Comparison of ENCODE assay signal across 3 cellular contexts in the genomic region with DNA sequence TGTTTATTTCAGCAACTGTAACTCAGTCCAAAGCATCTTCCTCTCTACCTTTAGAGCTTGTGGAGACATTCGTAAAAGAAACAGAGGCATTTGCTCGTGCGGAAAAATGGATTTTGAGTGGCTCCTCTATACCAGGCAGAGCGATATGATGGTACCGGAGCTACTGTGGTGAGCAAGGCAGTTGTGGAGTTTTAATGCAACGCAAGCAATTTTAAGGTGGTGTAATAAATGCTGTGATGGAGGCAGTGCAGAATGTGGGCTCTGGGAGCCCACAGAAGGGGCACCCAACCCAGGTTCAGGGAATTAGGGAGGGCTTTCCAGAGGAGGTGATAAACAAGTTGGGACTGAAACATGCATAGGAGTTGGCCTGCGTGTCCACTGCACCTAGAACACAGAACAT.
TF ChIP-seq lines count a peak whose summit lies in the region.

No MANE protein-coding gene starts in this region.

TF ChIP-seq in HepG2, 621 proteins besides CTCF, POLR2A, EP300 and RAD21:
- TF ChIP-seq MAFF (IDR thresholded peaks at IDR 0.05; ENCODE audit: low read depth, low read length), result peak; percentile 34; the same call in 1 of the 2 replicates
- TF ChIP-seq SP2 (CRISPR knock-in tag; IDR thresholded peaks at IDR 0.05), result no peak
- no peak for TF ChIP-seq ZNF768 (CRISPR knock-in tag; IDR thresholded peaks at IDR 0.05)
- TF ChIP-seq MAFK (conservative IDR thresholded peaks at IDR 0.05 in 1 of 2, IDR thresholded peaks at IDR 0.05 in 1 of 2; ENCODE audit: low read length in 2 of 2), result peak; percentile 45 to 47; a peak in 3 of 4 replicates
- no peak for TF ChIP-seq ZNF766 (CRISPR knock-in tag; IDR thresholded peaks at IDR 0.05; ENCODE audit: borderline replicate concordance)
- TF ChIP-seq ZNF850 (CRISPR knock-in tag; conservative IDR thresholded peaks at IDR 0.05), result no peak
- TF ChIP-seq, protein P1, sequence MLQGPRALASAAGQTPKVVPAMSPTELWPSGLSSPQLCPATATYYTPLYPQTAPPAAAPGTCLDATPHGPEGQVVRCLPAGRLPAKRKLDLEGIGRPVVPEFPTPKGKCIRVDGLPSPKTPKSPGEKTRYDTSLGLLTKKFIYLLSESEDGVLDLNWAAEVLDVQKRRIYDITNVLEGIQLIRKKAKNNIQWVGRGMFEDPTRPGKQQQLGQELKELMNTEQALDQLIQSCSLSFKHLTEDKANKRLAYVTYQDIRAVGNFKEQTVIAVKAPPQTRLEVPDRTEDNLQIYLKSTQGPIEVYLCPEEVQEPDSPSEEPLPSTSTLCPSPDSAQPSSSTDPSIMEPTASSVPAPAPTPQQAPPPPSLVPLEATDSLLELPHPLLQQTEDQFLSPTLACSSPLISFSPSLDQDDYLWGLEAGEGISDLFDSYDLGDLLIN (CRISPR knock-in tag; IDR thresholded peaks at IDR 0.05; ENCODE audit: borderline replicate concordance), result no peak

TF ChIP-seq in IMR-90, 13 proteins besides CTCF, POLR2A, EP300 and RAD21:
- TF ChIP-seq SMC3 (IDR thresholded peaks at IDR 0.05; ENCODE audit: low read depth, low read length) (no peak), RFX5 (IDR thresholded peaks at IDR 0.05; ENCODE audit: low read depth, low read length) (no peak), MAFK (IDR thresholded peaks at IDR 0.05; ENCODE audit: low read depth, low read length) (0 out of 2 replicates have a peak, but pooled peaks have one; percentile 15), FOS (IDR thresholded peaks at IDR 0.05; ENCODE audit: low read depth, low read length) (no peak)

TF ChIP-seq in K562, 482 proteins besides CTCF, POLR2A, EP300 and RAD21:
- no peak for TF ChIP-seq CHCHD3 (CRISPR knock-in tag; IDR thresholded peaks at IDR 0.05)
- TF ChIP-seq MAFG (tag; conservative IDR thresholded peaks at IDR 0.05), result peak; percentile 68
- TF ChIP-seq MAFK (IDR thresholded peaks at IDR 0.05; ENCODE audit: low read length), result peak; percentile 60
- TF ChIP-seq ZNF316 (IDR thresholded peaks at IDR 0.05), result peak; percentile 79
- TF ChIP-seq ZNF589 (CRISPR knock-in tag; IDR thresholded peaks at IDR 0.05; ENCODE audit: low read depth), result no peak
- peak; percentile 52; the same call in 1 of the 2 replicates for TF ChIP-seq MAFF (IDR thresholded peaks at IDR 0.05; ENCODE audit: low read length)
TF ChIP-seq in K562: peak in this region for 4.
